ENCODE assay signal across 20 cellular contexts in the genomic region with DNA sequence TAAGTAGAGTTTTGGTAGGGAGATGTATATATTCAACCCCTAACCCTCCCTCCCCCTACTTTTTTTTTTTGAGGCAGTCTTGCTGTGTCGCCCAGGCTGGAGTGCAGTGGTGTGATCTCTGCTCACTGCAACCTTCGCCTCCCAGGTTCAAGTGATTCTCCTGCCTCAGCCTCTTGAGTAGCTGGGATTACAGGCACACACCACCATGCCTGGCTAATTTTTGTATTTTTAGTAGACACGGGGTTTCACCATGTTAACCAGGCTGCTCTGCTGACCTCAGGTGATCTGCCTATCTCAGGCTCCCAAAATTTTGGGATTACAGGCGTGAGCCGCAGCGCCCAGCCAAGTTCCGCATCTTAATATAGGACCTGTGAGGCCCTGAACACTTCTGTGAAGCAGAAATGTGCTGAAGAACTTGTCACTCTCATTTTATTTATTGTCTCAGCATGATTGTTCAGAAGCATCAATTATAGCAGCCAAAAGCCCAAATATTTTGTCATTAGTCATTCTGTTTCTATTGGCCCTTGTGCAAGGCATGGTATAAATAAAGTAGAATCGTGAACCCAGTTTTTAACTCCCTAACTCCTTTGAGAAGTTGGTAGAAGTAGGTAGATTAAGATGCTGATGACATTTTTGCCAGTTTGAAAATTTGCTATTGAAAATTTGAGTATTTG. TPM values are rescaled to one million over a fixed set of nuclear protein-coding genes. Genes with fewer than 3 reads are reported as not detected.
DNase-seq lines count a peak whose midpoint lies in the region; ATAC-seq, FAIRE-seq and TF ChIP-seq lines count a peak whose summit lies in the region.
"Had no signal": no experiment of that assay in that cellular context is flagged by ENCODE, and none has a peak within 500 bp of the region (broad histone marks: within the 10 kb centered on the region; RNA-seq: fewer than 3 reads in every experiment).

No MANE protein-coding gene starts in this region.

- TF ChIP-seq POLR2A in A549 (IDR thresholded peaks at IDR 0.05; ENCODE audit: low read length), result no peak

- H3K4me2 ChIP-seq in A549 (0 out of 3 replicates have a peak overlapping the region, but pooled peaks have one; percentile 10), trophoblast cell (ENCODE audit: low read length) (no peak overlapping the region)

- no peak for TF ChIP-seq EP300 in A549 (IDR thresholded peaks at IDR 0.05)

- H4K12ac ChIP-seq in trophoblast cell (ENCODE audit: low read depth, low read length), result no peak overlapping the region

- H3K27ac Mint-ChIP-seq in HFFc6, result peak overlapping the region; percentile 65
- H3K27ac Mint-ChIP-seq in stimulated activated naive B cell treated with anti-CD40 and anti-IgM and Interleukin-4, amounts not matched to agents 10 μg/mL and 1 μg/mL and 100 μg/mL, for 72 hours, result no peak overlapping the region
- H3K27ac Mint-ChIP-seq: activated CD4-positive, alpha-beta memory T cell treated with anti-CD3 and anti-CD28 coated beads for 36 hours; activated T-helper 17 cell treated with anti-CD3 and anti-CD28 coated beads, Interleukin-2, amount 50 U/mL, for 72 hours; stimulated activated effector memory CD8-positive, alpha-beta T cell treated with anti-CD3 and anti-CD28 coated beads, Interleukin-12 subunit alpha, Interleukin-12 subunit beta, amount 100 ng/mL, for 72 hours had no signal

- CTCF ChIA-PET in A549 (lab: Yijun Ruan, JAX), result interaction anchor here (1.0 to 4.4 kb wide), 7 partner anchors 13 to 85 kb away, joined by 5 to 24 read pairs (median 5); partner anchors contain the start of gene DSTN

- H3K9me3 Mint-ChIP-seq in HFFc6, result no peaks in the 10 kb centered on the region
- no peaks in the 10 kb centered on the region for H3K9me3 Mint-ChIP-seq in stimulated activated naive B cell treated with anti-CD40 and anti-IgM and Interleukin-4, amounts not matched to agents 10 μg/mL and 1 μg/mL and 100 μg/mL, for 72 hours
- H3K9me3 Mint-ChIP-seq: activated CD4-positive, alpha-beta memory T cell treated with anti-CD3 and anti-CD28 coated beads for 36 hours; activated T-helper 17 cell treated with anti-CD3 and anti-CD28 coated beads, Interleukin-2, amount 50 U/mL, for 72 hours; CD4-positive, alpha-beta memory T cell; stimulated activated effector memory CD8-positive, alpha-beta T cell treated with anti-CD3 and anti-CD28 coated beads, Interleukin-12 subunit alpha, Interleukin-12 subunit beta, amount 100 ng/mL, for 72 hours had no signal

- WGBS in A549 (ENCODE audit: missing lambda C conversion rate), result 80% methylated on average over 8 of the region's 8 CpGs
- WGBS in trophoblast cell (ENCODE audit: extremely low coverage, insufficient coverage, insufficient read length), result no CpG with 5 or more reads among the region's 8 CpGs

- H3K4me3 Mint-ChIP-seq in HFFc6, result no peak overlapping the region
- H3K4me3 Mint-ChIP-seq in stimulated activated naive B cell treated with anti-CD40 and anti-IgM and Interleukin-4, amounts not matched to agents 10 μg/mL and 1 μg/mL and 100 μg/mL, for 72 hours, result no peak overlapping the region
- H3K4me3 Mint-ChIP-seq: activated CD4-positive, alpha-beta memory T cell treated with anti-CD3 and anti-CD28 coated beads for 36 hours; activated T-helper 17 cell treated with anti-CD3 and anti-CD28 coated beads, Interleukin-2, amount 50 U/mL, for 72 hours; CD4-positive, alpha-beta memory T cell; stimulated activated effector memory CD8-positive, alpha-beta T cell treated with anti-CD3 and anti-CD28 coated beads, Interleukin-12 subunit alpha, Interleukin-12 subunit beta, amount 100 ng/mL, for 72 hours had no signal

- FAIRE-seq in A549 (lab: Jason Lieb, UNC), result peak; percentile 89
- FAIRE-seq: colon, endothelial cell of umbilical vein had no signal

- H3K4me1 ChIP-seq in A549, result peaks cover 72% of the 10 kb centered on the region
- H3K4me1 ChIP-seq in trophoblast cell (ENCODE audit: control insufficient read depth in 1 of 2, insufficient read depth in 2 of 2, low read length in 2 of 2), result peaks cover 0 to 8% of the 10 kb centered on the region in 2 experiments

- H3K9me3 ChIP-seq in A549 (no peaks in the 10 kb centered on the region), trophoblast cell (ENCODE audit: insufficient read depth, low read depth, low read length) (no peaks in the 10 kb centered on the region)
- H3K9me3 ChIP-seq: Peyer's patch had no signal

- H2AFZ ChIP-seq in trophoblast cell (ENCODE audit: insufficient read depth, low read length, poor library complexity), result no peak overlapping the region

- no peaks in the 10 kb centered on the region for H3K79me1 ChIP-seq in trophoblast cell (ENCODE audit: low read length)

- peaks cover 15% of the 10 kb centered on the region for H3K79me2 ChIP-seq in trophoblast cell (ENCODE audit: control insufficient read depth, insufficient read depth, low read length, poor library complexity)

- H3K18ac ChIP-seq in trophoblast cell (ENCODE audit: low read length), result no peak overlapping the region

- H3K4me3 ChIP-seq in A549 (no peak overlapping the region), fibroblast of the aortic adventitia (ENCODE audit: low read depth, low read length) (no peak overlapping the region), trophoblast cell (ENCODE audit: low read depth, low read length) (no peak overlapping the region)
- H3K4me3 ChIP-seq: Peyer's patch had no signal

- H4K8ac ChIP-seq in trophoblast cell (ENCODE audit: low read depth, low read length), result no peak overlapping the region

- peaks cover 5 to 8% of the 10 kb centered on the region in 2 experiments for H3K36me3 ChIP-seq in trophoblast cell (ENCODE audit: control insufficient read depth in 1 of 2, insufficient read depth in 2 of 2, low read length in 2 of 2)
- H3K36me3 ChIP-seq: Peyer's patch had no signal

- peak overlapping the region; percentile 88 for H3K4ac ChIP-seq in trophoblast cell (ENCODE audit: low read depth, low read length)

- DNase-seq in A549 (ENCODE audit: low read depth in 1 of 2, low spot score in 1 of 2) (no peak), HFFc6 (peak; percentile 29), fibroblast of the aortic adventitia (ENCODE audit: low read depth) (peak; percentile 38), trophoblast cell (no peak), activated gamma-delta T cell treated with Interleukin-2 at 50 U/mL for 16 hours (no peak), cortex of kidney (lab: John Stamatoyannopoulos, UW) (no peak)
- no peak for DNase-seq in stimulated activated CD4-positive, alpha-beta T cell treated with anti-CD3 and anti-CD28 coated beads, Interleukin-2, amount 100 ng/mL, for 24 hours
- no peak for DNase-seq in stimulated activated naive B cell treated with anti-CD40 and anti-IgM and Interleukin-4, amounts not matched to agents 10 μg/mL and 1 μg/mL and 100 μg/mL, for 72 hours
- DNase-seq: activated CD4-positive, alpha-beta memory T cell treated with anti-CD3 and anti-CD28 coated beads for 36 hours; CD4-positive, alpha-beta memory T cell; DMS79; KBM-7; NCI-H1092; NCI-H774; nucleus accumbens; Peyer's patch had no signal

- H2BK5ac ChIP-seq in trophoblast cell (ENCODE audit: low read depth, low read length, poor library complexity), result no peak overlapping the region

- no peak for TF ChIP-seq RAD21 in A549 (conservative IDR thresholded peaks at IDR 0.05 in 1 of 2, IDR thresholded peaks at IDR 0.05 in 1 of 2)

- no peak overlapping the region for H3K9ac ChIP-seq in trophoblast cell (ENCODE audit: low read length)

- H3K14ac ChIP-seq in trophoblast cell (ENCODE audit: low read length), result no peak overlapping the region

- 0 out of 6 replicates have a peak overlapping the region, but pooled peaks of 1 of the 2 experiments have one; percentile 6 for H3K27ac ChIP-seq in A549
- no peak overlapping the region for H3K27ac ChIP-seq in trophoblast cell (ENCODE audit: low read depth, low read length)

- no peak overlapping the region for H2BK120ac ChIP-seq in trophoblast cell (ENCODE audit: insufficient read depth, low read length, poor library complexity)

- ATAC-seq in A549, result peak in 1 of 2 experiments; percentile 8; a peak in 2 of 6 replicates
- ATAC-seq in stimulated activated naive B cell treated with anti-CD40 and anti-IgM and Interleukin-4, amounts not matched to agents 10 μg/mL and 1 μg/mL and 100 μg/mL, for 72 hours (replicated peaks), result no peak
- ATAC-seq: activated T-helper 17 cell treated with anti-CD3 and anti-CD28 coated beads, Interleukin-2, amount 50 U/mL, for 72 hours; stimulated activated effector memory CD8-positive, alpha-beta T cell treated with anti-CD3 and anti-CD28 coated beads, Interleukin-12 subunit alpha, Interleukin-12 subunit beta, amount 100 ng/mL, for 72 hours had no signal

- TF ChIP-seq CTCF in A549 (IDR thresholded peaks at IDR 0.05), result no peak
- no peak for TF ChIP-seq CTCF in HFFc6 (IDR thresholded peaks at IDR 0.05)
- TF ChIP-seq CTCF in fibroblast of the aortic adventitia (IDR thresholded peaks at IDR 0.05; ENCODE audit: insufficient read depth, low read length), result no peak

- H3K27me3 ChIP-seq in trophoblast cell (ENCODE audit: insufficient read depth, low read length), result no peaks in the 10 kb centered on the region
- H3K27me3 ChIP-seq: Peyer's patch had no signal

- no peak overlapping the region for H2BK12ac ChIP-seq in trophoblast cell (ENCODE audit: low read length)

- peaks cover 81% of the 10 kb centered on the region for H3K4me1 Mint-ChIP-seq in HFFc6 (ENCODE audit: low read depth)
- H3K4me1 Mint-ChIP-seq in stimulated activated naive B cell treated with anti-CD40 and anti-IgM and Interleukin-4, amounts not matched to agents 10 μg/mL and 1 μg/mL and 100 μg/mL, for 72 hours, result peaks cover 5 to 11% of the 10 kb centered on the region in 2 donors

- POLR2A ChIA-PET in A549 (lab: Yijun Ruan, JAX), result interaction anchor here (1.2 to 1.3 kb wide), 2 partner anchors 20 to 30 kb away, joined by 3 to 9 read pairs; partner anchors contain the start of gene DSTN

- no peak overlapping the region for H4K91ac ChIP-seq in trophoblast cell (ENCODE audit: low read depth, low read length)

- no peaks in the 10 kb centered on the region; the same call in none of the 2 replicates for H3K27me3 Mint-ChIP-seq in HFFc6 (ENCODE audit: insufficient read depth)
- no peaks in the 10 kb centered on the region for H3K27me3 Mint-ChIP-seq in stimulated activated naive B cell treated with anti-CD40 and anti-IgM and Interleukin-4, amounts not matched to agents 10 μg/mL and 1 μg/mL and 100 μg/mL, for 72 hours
- H3K27me3 Mint-ChIP-seq: activated CD4-positive, alpha-beta memory T cell treated with anti-CD3 and anti-CD28 coated beads for 36 hours; activated T-helper 17 cell treated with anti-CD3 and anti-CD28 coated beads, Interleukin-2, amount 50 U/mL, for 72 hours; CD4-positive, alpha-beta memory T cell had no signal

- H3K36me3 Mint-ChIP-seq in HFFc6 (ENCODE audit: low read depth), result peaks cover 25% of the 10 kb centered on the region
- H3K36me3 Mint-ChIP-seq in stimulated activated naive B cell treated with anti-CD40 and anti-IgM and Interleukin-4, amounts not matched to agents 10 μg/mL and 1 μg/mL and 100 μg/mL, for 72 hours, result peaks cover 5 to 8% of the 10 kb centered on the region in 2 donors
- H3K36me3 Mint-ChIP-seq: stimulated activated effector memory CD8-positive, alpha-beta T cell treated with anti-CD3 and anti-CD28 coated beads, Interleukin-12 subunit alpha, Interleukin-12 subunit beta, amount 100 ng/mL, for 72 hours had no signal

- H3K23ac ChIP-seq in trophoblast cell (ENCODE audit: low read length), result no peak overlapping the region

- H2AK5ac ChIP-seq in trophoblast cell (ENCODE audit: low read length), result no peak overlapping the region

RNA-seq across cellular contexts. Expression of gene DSTN, which starts 19.4 kb away (rescaled TPM):
- polyA plus RNA-seq in A549 (2011; rRNA removed) (425 and 544 TPM in 2 replicates), A549 (2017; fragmentation: RNase III; extraction: RNeasy Plus Mini Kit Qiagen cat#74134 plus additional on column Dnase treatment) (1,014 to 1,239 TPM (median 1,131 TPM) in 3 replicates)
- 291 and 367 TPM in 2 replicates for polyA plus RNA-seq in A549 (2012; cell fraction: cytosol; rRNA removed)
- polyA plus RNA-seq in A549 (2012; cell fraction: nucleus; rRNA removed), result 69.9 and 92.9 TPM in 2 replicates
- polyA minus RNA-seq in A549 (2011; rRNA and poly(A)+ RNA removed), result 40.0 and 44.5 TPM in 2 replicates
- 100 to 1,000 TPM; 497 to 624 (median 521) TPM for total RNA-seq in HFFc6 (2021; fragmentation: NEBNext Ultra II Directional; extraction: Animal tissue kit (Norgen Biotek cat#: 25700))
- 348 and 555 TPM in 2 replicates for total RNA-seq in fibroblast of the aortic adventitia (ENCODE audit: low replicate concordance)
- 565 and 566 TPM in 2 replicates for polyA plus RNA-seq in trophoblast cell (2013)

RNA-seq across cellular contexts. Expression of gene BFSP1, which starts 58.1 kb away (rescaled TPM):
- polyA plus RNA-seq in A549 (2011; rRNA removed) (6.1 and 7.2 TPM in 2 replicates), A549 (2017; fragmentation: RNase III; extraction: RNeasy Plus Mini Kit Qiagen cat#74134 plus additional on column Dnase treatment) (5.8 to 8.6 TPM (median 8.3 TPM) in 3 replicates)
- 2.7 and 2.9 TPM in 2 replicates for polyA plus RNA-seq in A549 (2012; cell fraction: cytosol; rRNA removed)
- 2.1 and 2.6 TPM in 2 replicates for polyA plus RNA-seq in A549 (2012; cell fraction: nucleus; rRNA removed)
- 3.6 and 3.7 TPM in 2 replicates for polyA minus RNA-seq in A549 (2011; rRNA and poly(A)+ RNA removed)
- 1 to 10 TPM; 1.2 to 2.5 (median 1.8) TPM for total RNA-seq in HFFc6 (2021; fragmentation: NEBNext Ultra II Directional; extraction: Animal tissue kit (Norgen Biotek cat#: 25700))
- 1.3 and 3.5 TPM in 2 replicates for total RNA-seq in fibroblast of the aortic adventitia (ENCODE audit: low replicate concordance)
- 2.2 and 2.7 TPM in 2 replicates for polyA plus RNA-seq in trophoblast cell (2013)

Comparison
In these comparisons a context has a peak if more than half of its experiments do, and no peak if none do; other contexts are left out.
1. DNase-seq: peak in HFFc6 (single experiment) and fibroblast of the aortic adventitia (single experiment); none in A549 (0 of 2), trophoblast cell (0 of 2), activated gamma-delta T cell treated with Interleukin-2 at 50 U/mL for 16 hours (single experiment), stimulated activated CD4-positive, alpha-beta T cell treated with anti-CD3 and anti-CD28 coated beads, Interleukin-2, amount 100 ng/mL, for 24 hours (0 of 2), cortex of kidney (single experiment) and stimulated activated naive B cell treated with anti-CD40 and anti-IgM and Interleukin-4, amounts not matched to agents 10 μg/mL and 1 μg/mL and 100 μg/mL, for 72 hours (single experiment).